In genomic region chr17:15392326-15392739, GRCh38 we compare ENCODE assay signal across 14 cellular contexts. TPM values are rescaled to one million over a fixed set of nuclear protein-coding genes. Genes with fewer than 3 reads are reported as not detected.
DNase-seq lines count a peak whose midpoint lies in the region; ATAC-seq and TF ChIP-seq lines count a peak whose summit lies in the region.
"Had no signal": no experiment of that assay in that cellular context is flagged by ENCODE, and none has a peak within 500 bp of the region (broad histone marks: within the 10 kb centered on the region; RNA-seq: fewer than 3 reads in every experiment).

No MANE protein-coding gene starts in this region.

- intact Hi-C loops in psoas muscle (cut with DNase I): no loop called here

- H3K4me1 ChIP-seq in psoas muscle: no peaks in the 10 kb centered on the region
- H3K4me1 ChIP-seq: prostate gland, uterus had no signal

- WGBS in psoas muscle, 3 donors: 43 to 68% (median 49%) methylated on average over 5 of the region's 5 CpGs

- peaks cover 8% of the 10 kb centered on the region for H3K9me3 ChIP-seq in psoas muscle
- H3K9me3 ChIP-seq: prostate gland, uterus had no signal

- peak in 3 of 4 donors; percentile 36 to 47 (median 44) for ATAC-seq in psoas muscle
- ATAC-seq in HG02885 (IDR thresholded peaks at IDR 0.05; ENCODE audit: poor library complexity, unreplicated experiment): no peak
- ATAC-seq: activated naive CD8-positive, alpha-beta T cell treated with anti-CD3 and anti-CD28 coated beads, Interleukin-2, amount 50 U/mL, for 24 hours had no signal

- no peaks in the 10 kb centered on the region for H3K36me3 ChIP-seq in psoas muscle (ENCODE audit: insufficient read depth in 1 of 2, low read depth in 1 of 2)
- H3K36me3 ChIP-seq: prostate gland, uterus had no signal

- no peaks in the 10 kb centered on the region for H3K27me3 ChIP-seq in psoas muscle (ENCODE audit: insufficient read depth in 3 of 3, low read length in 2 of 3)
- H3K27me3 ChIP-seq: uterus had no signal

- H3K27ac ChIP-seq in psoas muscle: no peak overlapping the region
- H3K27ac ChIP-seq: prostate gland, uterus had no signal

- DNase-seq in EL (peak; percentile 91), RPMI7951 (ENCODE audit: low read depth) (peak; percentile 92), fibroblast of gingiva (ENCODE audit: low read depth) (peak; percentile 52), psoas muscle (no peak), NCI-H2107 (lab: John Stamatoyannopoulos, UW) (no peak), NCI-H748 treated with DMSO at 0.1 percent for 48 hours (lab: John Stamatoyannopoulos, UW) (no peak)
- DNase-seq in activated T-cell treated with anti-CD3 and anti-CD28 coated beads, Interleukin-2, amount 50 U/mL, for 1 hour: no peak
- DNase-seq: activated naive CD8-positive, alpha-beta T cell treated with anti-CD3 and anti-CD28 coated beads, Interleukin-2, amount 50 U/mL, for 24 hours; NCI-H345 had no signal

- H3K4me3 ChIP-seq in psoas muscle: no peak overlapping the region
- H3K4me3 ChIP-seq: prostate gland, uterus had no signal

- TF ChIP-seq CTCF in psoas muscle (IDR thresholded peaks at IDR 0.05): no peak

RNA-seq across cellular contexts. Expression of gene TEKT3, which starts 50.9 kb away (rescaled TPM):
- 0.49 TPM in 1 of 2 replicates, not detected in the other for total RNA-seq in RPMI7951 (2014; rRNA removed; shearing (Covaris generic))
- total RNA-seq in psoas muscle: under 1 TPM in 2 of 4 donors, not detected in 2; 0.64 to 0.97 TPM
- under 1 TPM in 2 of 3 donors, not detected in 1; 0.05 to 0.13 TPM for polyA plus RNA-seq in psoas muscle
- total RNA-seq: epithelial cell of proximal tubule had no signal
- polyA plus RNA-seq: liver had no signal

Comparison
In these comparisons a context has a peak if more than half of its experiments do, and no peak if none do; other contexts are left out.
1. DNase-seq: peak in EL (single experiment), RPMI7951 (single experiment) and fibroblast of gingiva (single experiment); none in psoas muscle (0 of 2), NCI-H2107 (single experiment), NCI-H748 treated with DMSO at 0.1 percent for 48 hours (single experiment) and activated T-cell treated with anti-CD3 and anti-CD28 coated beads, Interleukin-2, amount 50 U/mL, for 1 hour (single experiment).